33 cellular contexts compared by ENCODE assay signal in the genomic region with DNA sequence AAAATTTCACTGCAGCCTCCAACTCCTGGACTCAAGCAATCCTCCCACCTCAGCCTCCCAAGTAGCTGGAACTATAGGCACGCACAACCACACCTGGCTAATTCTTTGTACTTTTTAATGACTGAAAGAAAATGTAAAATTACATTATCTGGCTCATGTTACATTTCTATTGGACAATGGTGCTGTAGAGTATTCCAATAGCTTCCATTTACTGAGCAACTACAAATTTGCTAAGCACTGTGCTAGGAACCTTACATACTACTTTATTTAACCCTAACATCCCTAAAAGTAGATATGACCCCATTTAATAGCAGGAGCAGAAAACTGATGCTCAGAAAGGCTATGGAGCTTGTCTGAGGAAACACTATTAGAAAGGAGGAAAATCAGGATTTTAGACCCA. TPM values are rescaled to one million over a fixed set of nuclear protein-coding genes. Genes with fewer than 3 reads are reported as not detected.
"Had no signal": no experiment of that assay in that cellular context is flagged by ENCODE, and none has a peak within 500 bp of the region (broad histone marks: within the 10 kb centered on the region; RNA-seq: fewer than 3 reads in every experiment).

No MANE protein-coding gene starts in this region.

- ATAC-seq: activated CD4-positive, alpha-beta T cell treated with anti-CD3 and anti-CD28 coated beads for 36 hours; activated CD4-positive, CD25-positive, alpha-beta regulatory T cell treated with anti-CD3 and anti-CD28 coated beads, Interleukin-2, amount 50 U/mL, for 24 hours; activated CD8-positive, alpha-beta T cell treated with anti-CD3 and anti-CD28 coated beads, Interleukin-2, amount 10 ng/mL, durations not matched to agents 7 days and 5 days; Right ventricle myocardium inferior; SK-N-SH treated with all-trans-retinoic acid at 6 μM for 48 hours; T-cell had no signal

- DNase-seq: activated CD4-positive, alpha-beta T cell treated with anti-CD3 and anti-CD28 coated beads for 36 hours; activated CD4-positive, alpha-beta T cell treated with anti-CD3 and anti-CD28 coated beads, Interleukin-2, amount 10 ng/mL, durations not matched to agents 7 days and 5 days; activated CD4-positive, alpha-beta T cell treated with anti-CD3 and anti-CD28 coated beads, Interleukin-2, amount 50 U/mL, for 48 hours; activated CD8-positive, alpha-beta T cell treated with anti-CD3 and anti-CD28 coated beads, Interleukin-2, amount 10 ng/mL, durations not matched to agents 7 days and 5 days; activated effector memory CD4-positive, alpha-beta T cell treated with Interleukin-2 at 50 U/mL for 16 hours; activated naive CD4-positive, alpha-beta T cell; activated naive CD4-positive, alpha-beta T cell treated with anti-CD3 and anti-CD28 coated beads, Interleukin-2, amount 50 U/mL, for 16 hours; activated naive CD8-positive, alpha-beta T cell treated with anti-CD3 and anti-CD28 coated beads for 36 hours; activated T-cell treated with anti-CD3 and anti-CD28 coated beads, Interleukin-2, amount 50 U/mL, for 24 hours; amniotic stem cell; aorta; MM.1S; MV-4-11; NCI-H1092; NCI-H187; NCI-H226; NCI-H446 treated with DMSO at 0.1 percent for 48 hours; NCI-H524; NK-92 treated with Interleukin-12 subunit alpha and Interleukin-12 subunit beta, amount 100 ng/mL, for 24 hours; PC-9; SIG-M5; T-cell; T1000 had no signal

- H3K27ac ChIP-seq: cardiac muscle cell, KMS-11, PC-9, RWPE1 had no signal

- FAIRE-seq: RCC 7860 had no signal

- H3K9ac ChIP-seq: KMS-11 had no signal

- H2AFZ ChIP-seq: PC-9 had no signal

- H3K27me3 ChIP-seq: cardiac muscle cell had no signal

- H3K4me2 ChIP-seq: KMS-11, PC-9 had no signal

- H3K4me3 ChIP-seq: cardiac muscle cell, PC-9 had no signal

RNA-seq across cellular contexts. Expression of gene LEFTY2, which starts 38.4 kb away (rescaled TPM):
- total RNA-seq: activated CD4-positive, alpha-beta T cell treated with anti-CD3 and anti-CD28 coated beads for 36 hours; activated CD4-positive, alpha-beta T cell treated with anti-CD3 and anti-CD28 coated beads, Interleukin-2, amount 10 ng/mL, durations not matched to agents 7 days and 5 days; activated CD8-positive, alpha-beta T cell treated with anti-CD3 and anti-CD28 coated beads, Interleukin-2, amount 10 ng/mL, durations not matched to agents 7 days and 5 days; activated naive CD8-positive, alpha-beta T cell treated with anti-CD3 and anti-CD28 coated beads for 36 hours; LHCN-M2; PC-9; SK-MEL-5; T-helper 2 cell treated with Interferon-gamma antibody and Interleukin-4, amounts not matched to agents 100 ng/mL and 5 ng/mL, for 36 hours had no signal
